Comparison of ENCODE assay signal across 35 cellular contexts in the genomic region with DNA sequence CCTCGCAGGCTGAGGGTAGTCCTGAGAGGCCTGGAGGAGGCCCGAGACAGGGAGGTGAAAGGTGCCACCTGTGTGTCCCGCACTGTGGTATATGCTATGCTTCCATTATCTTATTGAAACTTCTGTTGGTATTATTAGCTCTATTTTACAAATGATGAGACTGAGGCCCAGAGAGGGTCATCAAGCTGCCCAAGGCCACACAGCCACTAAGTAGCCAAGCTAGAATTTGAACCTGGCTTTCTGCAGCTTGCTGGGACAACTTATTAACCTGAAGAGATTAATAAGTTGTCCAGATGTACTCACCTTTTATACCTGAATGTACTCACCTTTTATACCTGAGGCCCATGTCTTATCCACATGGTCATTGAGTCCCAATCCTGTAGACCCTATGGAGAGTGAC.
"Had no signal": no experiment of that assay in that cellular context is flagged by ENCODE, and none has a peak within 500 bp of the region (broad histone marks: within the 10 kb centered on the region; RNA-seq: fewer than 3 reads in every experiment).

No MANE protein-coding gene starts in this region.

- H3K4me3 ChIP-seq: ascending aorta had no signal

- FAIRE-seq: TTC549 had no signal

- H3K4me3 Mint-ChIP-seq: activated B cell treated with CpG ODN at 0.5 μM for 24 hours; activated CD4-positive, alpha-beta memory T cell treated with anti-CD3 and anti-CD28 coated beads, Interleukin-2, amount 10 ng/mL, durations not matched to agents 7 days and 5 days; activated CD4-positive, alpha-beta T cell treated with anti-CD3 and anti-CD28 coated beads for 36 hours; activated CD4-positive, alpha-beta T cell treated with anti-CD3 and anti-CD28 coated beads, Interleukin-2, amount 10 ng/mL, durations not matched to agents 7 days and 5 days; activated CD8-positive, alpha-beta memory T cell treated with anti-CD3 and anti-CD28 coated beads, Interleukin-2, amount 10 ng/mL, durations not matched to agents 7 days and 5 days; activated CD8-positive, alpha-beta T cell treated with anti-CD3 and anti-CD28 coated beads, Interleukin-2, amount 10 ng/mL, durations not matched to agents 7 days and 5 days; activated naive CD4-positive, alpha-beta T cell treated with anti-CD3 and anti-CD28 coated beads, Interleukin-2, amount 10 ng/mL, durations not matched to agents 7 days and 5 days; activated naive CD4-positive, alpha-beta T cell treated with anti-CD3 and anti-CD28 coated beads, Interleukin-2, amount 50 U/mL, for 24 hours; activated naive CD8-positive, alpha-beta T cell; activated naive CD8-positive, alpha-beta T cell treated with anti-CD3 and anti-CD28 coated beads, Interleukin-2, amount 10 ng/mL, durations not matched to agents 7 days and 5 days; activated naive CD8-positive, alpha-beta T cell treated with anti-CD3 and anti-CD28 coated beads, Interleukin-2, amount 50 U/mL, for 24 hours; activated T-cell treated with anti-CD3 and anti-CD28 coated beads, Interleukin-2, amount 50 U/mL, for 24 hours; brain; central memory CD8-positive, alpha-beta T cell; T-helper 1 cell treated with Interleukin-12 subunit alpha and Interleukin-12 subunit beta and Interleukin-4 antibody, amounts not matched to agents 30 μg/mL and 1 μg/mL, for 36 hours; T-helper 2 cell treated with Interferon-gamma antibody and Interleukin-4, amounts not matched to agents 5 μg/mL and 100 μg/mL, for 36 hours had no signal

- H3K36me3 ChIP-seq: ascending aorta had no signal

- H3K4me1 Mint-ChIP-seq: activated B cell treated with CpG ODN at 0.5 μM for 24 hours; activated CD4-positive, alpha-beta memory T cell treated with anti-CD3 and anti-CD28 coated beads, Interleukin-2, amount 10 ng/mL, durations not matched to agents 7 days and 5 days; activated CD4-positive, alpha-beta T cell treated with anti-CD3 and anti-CD28 coated beads for 36 hours; activated CD4-positive, alpha-beta T cell treated with anti-CD3 and anti-CD28 coated beads, Interleukin-2, amount 10 ng/mL, durations not matched to agents 7 days and 5 days; activated CD8-positive, alpha-beta memory T cell treated with anti-CD3 and anti-CD28 coated beads, Interleukin-2, amount 10 ng/mL, durations not matched to agents 7 days and 5 days; activated naive CD4-positive, alpha-beta T cell treated with anti-CD3 and anti-CD28 coated beads, Interleukin-2, amount 10 ng/mL, durations not matched to agents 7 days and 5 days; activated naive CD4-positive, alpha-beta T cell treated with anti-CD3 and anti-CD28 coated beads, Interleukin-2, amount 50 U/mL, for 24 hours; activated naive CD8-positive, alpha-beta T cell treated with anti-CD3 and anti-CD28 coated beads, Interleukin-2, amount 10 ng/mL, durations not matched to agents 7 days and 5 days; activated naive CD8-positive, alpha-beta T cell treated with anti-CD3 and anti-CD28 coated beads, Interleukin-2, amount 50 U/mL, for 24 hours; central memory CD8-positive, alpha-beta T cell had no signal

- H3K9me3 ChIP-seq: ascending aorta had no signal

- H3K9me3 Mint-ChIP-seq: activated B cell treated with CpG ODN at 0.5 μM for 24 hours; activated CD4-positive, alpha-beta memory T cell treated with anti-CD3 and anti-CD28 coated beads, Interleukin-2, amount 10 ng/mL, durations not matched to agents 7 days and 5 days; activated CD4-positive, alpha-beta T cell treated with anti-CD3 and anti-CD28 coated beads, Interleukin-2, amount 10 ng/mL, durations not matched to agents 7 days and 5 days; activated naive CD4-positive, alpha-beta T cell treated with anti-CD3 and anti-CD28 coated beads, Interleukin-2, amount 10 ng/mL, durations not matched to agents 7 days and 5 days; activated naive CD4-positive, alpha-beta T cell treated with anti-CD3 and anti-CD28 coated beads, Interleukin-2, amount 50 U/mL, for 24 hours; activated naive CD8-positive, alpha-beta T cell treated with anti-CD3 and anti-CD28 coated beads, Interleukin-2, amount 10 ng/mL, durations not matched to agents 7 days and 5 days; activated naive CD8-positive, alpha-beta T cell treated with anti-CD3 and anti-CD28 coated beads, Interleukin-2, amount 50 U/mL, for 24 hours; activated T-cell treated with anti-CD3 and anti-CD28 coated beads, Interleukin-2, amount 50 U/mL, for 24 hours; activated T-helper 2 cell treated with anti-CD3 and anti-CD28 coated beads, Interferon-gamma antibody, Interleukin-2, Interleukin-4, amounts not matched to agents 10 μg/mL and 5 μg/mL and 100 μg/mL, durations not matched to agents 14 hours and 24 hours and 36 hours; brain; central memory CD8-positive, alpha-beta T cell; T-helper 1 cell treated with Interleukin-12 subunit alpha and Interleukin-12 subunit beta and Interleukin-4 antibody, amounts not matched to agents 30 μg/mL and 1 μg/mL, for 36 hours; T-helper 2 cell treated with Interferon-gamma antibody and Interleukin-4, amounts not matched to agents 5 μg/mL and 100 μg/mL, for 36 hours had no signal

- H3K27me3 ChIP-seq: ascending aorta had no signal

- H3K36me3 Mint-ChIP-seq: activated CD8-positive, alpha-beta memory T cell treated with anti-CD3 and anti-CD28 coated beads, Interleukin-2, amount 10 ng/mL, durations not matched to agents 7 days and 5 days; activated naive CD4-positive, alpha-beta T cell treated with anti-CD3 and anti-CD28 coated beads, Interleukin-2, amount 10 ng/mL, durations not matched to agents 7 days and 5 days; activated naive CD4-positive, alpha-beta T cell treated with anti-CD3 and anti-CD28 coated beads, Interleukin-2, amount 50 U/mL, for 24 hours; activated naive CD8-positive, alpha-beta T cell; activated naive CD8-positive, alpha-beta T cell treated with anti-CD3 and anti-CD28 coated beads, Interleukin-2, amount 10 ng/mL, durations not matched to agents 7 days and 5 days; brain had no signal

- H3K27ac ChIP-seq: VCaP had no signal

- H3K27me3 Mint-ChIP-seq: activated B cell treated with CpG ODN at 0.5 μM for 24 hours; activated CD4-positive, alpha-beta T cell treated with anti-CD3 and anti-CD28 coated beads for 36 hours; activated naive CD4-positive, alpha-beta T cell treated with anti-CD3 and anti-CD28 coated beads, Interleukin-2, amount 50 U/mL, for 24 hours; activated naive CD8-positive, alpha-beta T cell; activated naive CD8-positive, alpha-beta T cell treated with anti-CD3 and anti-CD28 coated beads, Interleukin-2, amount 10 ng/mL, durations not matched to agents 7 days and 5 days; activated T-cell treated with anti-CD3 and anti-CD28 coated beads, Interleukin-2, amount 50 U/mL, for 24 hours; central memory CD8-positive, alpha-beta T cell had no signal

- ATAC-seq: activated CD4-positive, alpha-beta T cell treated with anti-CD3 and anti-CD28 coated beads for 36 hours; activated CD8-positive, alpha-beta memory T cell treated with anti-CD3 and anti-CD28 coated beads, Interleukin-2, amount 10 ng/mL, durations not matched to agents 7 days and 5 days; activated CD8-positive, alpha-beta T cell treated with anti-CD3 and anti-CD28 coated beads, Interleukin-2, amount 10 ng/mL, durations not matched to agents 7 days and 5 days; activated naive CD8-positive, alpha-beta T cell treated with anti-CD3 and anti-CD28 coated beads, Interleukin-2, amount 50 U/mL, for 24 hours had no signal

- H3K27ac Mint-ChIP-seq: activated B cell treated with CpG ODN at 0.5 μM for 24 hours; activated CD4-positive, alpha-beta memory T cell treated with anti-CD3 and anti-CD28 coated beads, Interleukin-2, amount 10 ng/mL, durations not matched to agents 7 days and 5 days; activated CD4-positive, alpha-beta T cell treated with anti-CD3 and anti-CD28 coated beads for 36 hours; activated CD4-positive, alpha-beta T cell treated with anti-CD3 and anti-CD28 coated beads, Interleukin-2, amount 10 ng/mL, durations not matched to agents 7 days and 5 days; activated CD8-positive, alpha-beta memory T cell treated with anti-CD3 and anti-CD28 coated beads, Interleukin-2, amount 10 ng/mL, durations not matched to agents 7 days and 5 days; activated CD8-positive, alpha-beta T cell treated with anti-CD3 and anti-CD28 coated beads, Interleukin-2, amount 10 ng/mL, durations not matched to agents 7 days and 5 days; activated naive CD4-positive, alpha-beta T cell treated with anti-CD3 and anti-CD28 coated beads, Interleukin-2, amount 10 ng/mL, durations not matched to agents 7 days and 5 days; activated naive CD4-positive, alpha-beta T cell treated with anti-CD3 and anti-CD28 coated beads, Interleukin-2, amount 50 U/mL, for 24 hours; activated naive CD8-positive, alpha-beta T cell; activated naive CD8-positive, alpha-beta T cell treated with anti-CD3 and anti-CD28 coated beads, Interleukin-2, amount 10 ng/mL, durations not matched to agents 7 days and 5 days; activated naive CD8-positive, alpha-beta T cell treated with anti-CD3 and anti-CD28 coated beads, Interleukin-2, amount 50 U/mL, for 24 hours; activated T-cell treated with anti-CD3 and anti-CD28 coated beads, Interleukin-2, amount 50 U/mL, for 24 hours; activated T-helper 2 cell treated with anti-CD3 and anti-CD28 coated beads, Interferon-gamma antibody, Interleukin-2, Interleukin-4, amounts not matched to agents 10 μg/mL and 5 μg/mL and 100 μg/mL, durations not matched to agents 14 hours and 24 hours and 36 hours; T-helper 1 cell treated with Interleukin-12 subunit alpha and Interleukin-12 subunit beta and Interleukin-4 antibody, amounts not matched to agents 30 μg/mL and 1 μg/mL, for 36 hours; T-helper 2 cell treated with Interferon-gamma antibody and Interleukin-4, amounts not matched to agents 5 μg/mL and 100 μg/mL, for 36 hours had no signal

- DNase-seq: activated B cell treated with CpG ODN at 0.5 μM for 24 hours; activated CD4-positive, alpha-beta memory T cell treated with anti-CD3 and anti-CD28 coated beads, Interleukin-2, amount 10 ng/mL, durations not matched to agents 7 days and 5 days; activated CD4-positive, alpha-beta T cell treated with anti-CD3 and anti-CD28 coated beads for 1 hour; activated CD4-positive, alpha-beta T cell treated with anti-CD3 and anti-CD28 coated beads for 36 hours; activated CD4-positive, alpha-beta T cell treated with anti-CD3 and anti-CD28 coated beads for 48 hours; activated CD4-positive, alpha-beta T cell treated with anti-CD3 and anti-CD28 coated beads, Interleukin-2, amount 10 ng/mL, durations not matched to agents 7 days and 5 days; activated CD4-positive, alpha-beta T cell treated with anti-CD3 and anti-CD28 coated beads, Interleukin-2, amount 50 U/mL, for 48 hours; activated CD8-positive, alpha-beta memory T cell treated with anti-CD3 and anti-CD28 coated beads for 24 hours; activated CD8-positive, alpha-beta memory T cell treated with anti-CD3 and anti-CD28 coated beads, Interleukin-2, amount 10 ng/mL, durations not matched to agents 7 days and 5 days; activated CD8-positive, alpha-beta memory T cell treated with anti-CD3 and anti-CD28 coated beads, Interleukin-2, amount 50 U/mL, for 48 hours; activated CD8-positive, alpha-beta T cell treated with anti-CD3 and anti-CD28 coated beads, Interleukin-2, amount 10 ng/mL, durations not matched to agents 7 days and 5 days; activated effector memory CD4-positive, alpha-beta T cell treated with anti-CD3 and anti-CD28 coated beads, Interleukin-2, amount 50 U/mL, for 16 hours; activated naive CD4-positive, alpha-beta T cell treated with anti-CD3 and anti-CD28 coated beads, Interleukin-2, amount 10 ng/mL, durations not matched to agents 7 days and 5 days; activated naive CD4-positive, alpha-beta T cell treated with Interleukin-2 at 50 U/mL for 16 hours; activated naive CD8-positive, alpha-beta T cell treated with anti-CD3 and anti-CD28 coated beads, Interleukin-2, amount 10 ng/mL, durations not matched to agents 7 days and 5 days; activated naive CD8-positive, alpha-beta T cell treated with anti-CD3 and anti-CD28 coated beads, Interleukin-2, amount 50 U/mL, for 24 hours; activated T-cell treated with anti-CD3 and anti-CD28 coated beads, Interleukin-2, amount 50 U/mL, for 24 hours; activated T-cell treated with anti-CD3 and anti-CD28 coated beads, Interleukin-2, amount 50 U/mL, for 48 hours; amygdala; anterior cingulate cortex; caudate nucleus; cerebellar nuclear complex; T-helper 1 cell; T-helper 2 cell; T-helper 9 cell had no signal
